ENCODE assay signal across 2 cellular contexts in the genomic region with DNA sequence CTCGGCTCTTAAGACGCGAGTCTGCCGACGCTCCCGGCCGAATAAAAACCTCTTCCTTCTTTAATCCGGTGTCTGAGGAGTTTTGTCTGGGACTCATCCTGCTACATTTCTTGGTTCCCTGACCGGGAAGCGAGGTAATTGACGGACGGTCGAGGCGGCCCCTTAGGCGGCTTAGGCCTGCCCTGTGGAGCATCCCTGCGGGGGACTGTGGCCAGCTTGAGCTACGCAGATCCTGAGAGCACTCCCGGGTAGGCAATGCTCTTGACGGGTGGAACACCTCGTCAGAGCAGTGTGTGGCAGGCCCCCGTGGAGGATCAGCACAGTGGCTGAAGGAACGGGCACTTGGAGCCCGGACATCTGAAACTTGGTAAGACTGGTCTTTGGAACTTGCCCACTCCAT. TPM values are rescaled to one million over a fixed set of nuclear protein-coding genes. Genes with fewer than 3 reads are reported as not detected.
"Had no signal": no experiment of that assay in that cellular context is flagged by ENCODE, and none has a peak within 500 bp of the region (broad histone marks: within the 10 kb centered on the region; RNA-seq: fewer than 3 reads in every experiment).

No MANE protein-coding gene starts in this region.

RNA-seq across cellular contexts. Expression of gene B3GNT7, which starts 5.6 kb away (rescaled TPM):
- total RNA-seq: NCI-H460; T-helper 2 cell treated with Interferon-gamma antibody and Interleukin-4, amounts not matched to agents 100 ng/mL and 5 ng/mL, for 36 hours had no signal
